ENCODE assay signal across 29 cellular contexts in genomic region chr3:169992781-169993180, GRCh38. TPM values are rescaled to one million over a fixed set of nuclear protein-coding genes. Genes with fewer than 3 reads are reported as not detected.
DNase-seq lines count a peak whose midpoint lies in the region; ATAC-seq and TF ChIP-seq lines count a peak whose summit lies in the region.
"Had no signal": no experiment of that assay in that cellular context is flagged by ENCODE, and none has a peak within 500 bp of the region (broad histone marks: within the 10 kb centered on the region; RNA-seq: fewer than 3 reads in every experiment).

No MANE protein-coding gene starts in this region.

- no peak for TF ChIP-seq CTCF in Caco-2 (IDR thresholded peaks at IDR 0.05; ENCODE audit: insufficient read depth in 1 of 2, low read depth in 1 of 2, low read length in 1 of 2, severe bottlenecking in 1 of 2, unreplicated experiment in 1 of 2)
- TF ChIP-seq CTCF in Panc1 (IDR thresholded peaks at IDR 0.05), result no peak

- BruUV-seq in Caco-2 (replicated peaks; lab: Mats Ljungman, UMichigan), result TSS peak; percentile 75
- TSS peak; percentile 86 for BruUV-seq in Panc1 (replicated peaks; lab: Mats Ljungman, UMichigan)

- no peaks in the 10 kb centered on the region for H3K4me1 ChIP-seq in Caco-2
- H3K4me1 ChIP-seq in Panc1 (ENCODE audit: control insufficient read depth, insufficient read depth, low read length), result no peaks in the 10 kb centered on the region
- H3K4me1 ChIP-seq: ascending aorta, BLaER1, neural progenitor cell, prostate gland had no signal

- DNase-seq in activated CD4-positive, alpha-beta T cell treated with anti-CD3 and anti-CD28 coated beads for 36 hours, result no peak
- no peak for DNase-seq in activated CD4-positive, alpha-beta T cell treated with anti-CD3 and anti-CD28 coated beads, Interleukin-2, amount 50 U/mL, for 1 hour
- DNase-seq in Caco-2, result no peak
- no peak for DNase-seq in Panc1 (ENCODE audit: low read depth, low spot score)
- DNase-seq in naive B cell, result no peak
- DNase-seq in stimulated activated CD4-positive, alpha-beta T cell treated with anti-CD3 and anti-CD28 coated beads, Interleukin-4, amount 100 ng/mL, for 4 hours, result no peak
- DNase-seq: activated CD4-positive, alpha-beta T cell treated with anti-CD3 and anti-CD28 coated beads, Interleukin-2, amount 50 U/mL, for 48 hours; activated naive CD4-positive, alpha-beta T cell; activated T-cell treated with anti-CD3 and anti-CD28 coated beads for 4 hours; COR-L47; dermis blood vessel endothelial cell; DND-41; H7; NCI-H1694; NCI-H2171; NCI-H526; stimulated activated CD4-positive, alpha-beta T cell treated with anti-CD3 and anti-CD28 coated beads, Interleukin-15, amount 100 ng/mL, for 24 hours; WERI-Rb-1 had no signal

- H3K4me3 Mint-ChIP-seq in activated CD4-positive, alpha-beta T cell treated with anti-CD3 and anti-CD28 coated beads for 36 hours, result no peak overlapping the region
- H3K4me3 Mint-ChIP-seq in Caco-2 (ENCODE audit: unreplicated experiment) (no peak overlapping the region), naive B cell (no peak overlapping the region)
- H3K4me3 Mint-ChIP-seq: neural progenitor cell; T-helper 2 cell treated with Interferon-gamma antibody and Interleukin-4, amounts not matched to agents 5 μg/mL and 100 μg/mL, for 36 hours had no signal

- H3K27ac ChIP-seq in Panc1 (ENCODE audit: low read length), result no peak overlapping the region
- H3K27ac ChIP-seq: ascending aorta, BLaER1, KMS-11, neural progenitor cell, prostate gland, RWPE1, WERI-Rb-1 had no signal

- H3K36me3 ChIP-seq in Caco-2 (ENCODE audit: control insufficient read depth, insufficient read depth, low read length), result no peaks in the 10 kb centered on the region; the same call in 1 of the 2 replicates
- H3K36me3 ChIP-seq in Panc1 (ENCODE audit: control insufficient read depth, insufficient read depth, low read length), result peaks cover 43% of the 10 kb centered on the region
- H3K36me3 ChIP-seq: prostate gland had no signal

- H3K27me3 Mint-ChIP-seq in activated CD4-positive, alpha-beta T cell treated with anti-CD3 and anti-CD28 coated beads for 36 hours, result no peaks in the 10 kb centered on the region
- H3K27me3 Mint-ChIP-seq in Caco-2 (ENCODE audit: insufficient read depth, unreplicated experiment) (no peaks in the 10 kb centered on the region), naive B cell (no peaks in the 10 kb centered on the region)

- peaks cover 6% of the 10 kb centered on the region for H3K4me1 Mint-ChIP-seq in activated CD4-positive, alpha-beta T cell treated with anti-CD3 and anti-CD28 coated beads for 36 hours
- H3K4me1 Mint-ChIP-seq in Caco-2 (ENCODE audit: low read depth, unreplicated experiment) (no peaks in the 10 kb centered on the region), naive B cell (peaks cover 11 to 15% (median 13%) of the 10 kb centered on the region in 3 donors)
- H3K4me1 Mint-ChIP-seq: neural progenitor cell had no signal

- no peaks in the 10 kb centered on the region for H3K27me3 ChIP-seq in Caco-2 (replicated peaks; ENCODE audit: control insufficient read depth, insufficient read depth, low read length)
- H3K27me3 ChIP-seq in Panc1 (ENCODE audit: control insufficient read depth, insufficient read depth, low read length), result no peaks in the 10 kb centered on the region
- H3K27me3 ChIP-seq: ascending aorta, BLaER1, neural progenitor cell had no signal

- POLR2A ChIA-PET in activated CD4-positive, alpha-beta T cell treated with anti-CD3 and anti-CD28 coated beads for 36 hours (lab: Charles Lee), result no interaction called here
- POLR2A ChIA-PET in Caco-2 (lab: Charles Lee) (no interaction called here), Panc1 (lab: Charles Lee) (no interaction called here)

- CTCF ChIA-PET in activated CD4-positive, alpha-beta T cell treated with anti-CD3 and anti-CD28 coated beads for 36 hours (lab: Charles Lee), result interaction anchor here (0.8 to 1.7 kb wide), 2 partner anchors 16 to 130 kb away, joined by 3 to 5 read pairs; no protein-coding TSS in a partner anchor
- CTCF ChIA-PET in Caco-2 (lab: Charles Lee), result no interaction called here
- CTCF ChIA-PET in Panc1 (lab: Charles Lee), result no interaction called here

- intact Hi-C loops in activated CD4-positive, alpha-beta T cell treated with anti-CD3 and anti-CD28 coated beads for 36 hours (cut with DNase I, micrococcal nuclease), result no loop called here
- intact Hi-C loops in Caco-2 (cut with micrococcal nuclease; ENCODE audit: unreplicated experiment), result no loop called here
- intact Hi-C loops in Panc1 (cut with micrococcal nuclease; ENCODE audit: unreplicated experiment), result no loop called here

- peak overlapping the region; percentile 8 for H3K27ac Mint-ChIP-seq in activated CD4-positive, alpha-beta T cell treated with anti-CD3 and anti-CD28 coated beads for 36 hours
- no peak overlapping the region for H3K27ac Mint-ChIP-seq in Caco-2 (ENCODE audit: unreplicated experiment)
- peak overlapping the region in 4 of 6 donors; percentile 32 to 92 (median 52) for H3K27ac Mint-ChIP-seq in naive B cell
- H3K27ac Mint-ChIP-seq: neural progenitor cell; T-helper 2 cell treated with Interferon-gamma antibody and Interleukin-4, amounts not matched to agents 5 μg/mL and 100 μg/mL, for 36 hours had no signal

- H3K4me3 ChIP-seq in Caco-2 (ENCODE audit: low read depth, low read length), result no peak overlapping the region
- no peak overlapping the region for H3K4me3 ChIP-seq in Panc1 (ENCODE audit: low read depth in 2 of 2, low read length in 2 of 2)
- H3K4me3 ChIP-seq: ascending aorta, BLaER1, lung, neural progenitor cell, prostate gland had no signal

- H3K36me3 Mint-ChIP-seq in activated CD4-positive, alpha-beta T cell treated with anti-CD3 and anti-CD28 coated beads for 36 hours (ENCODE audit: low read depth), result peaks cover 25% of the 10 kb centered on the region
- H3K36me3 Mint-ChIP-seq in Caco-2 (ENCODE audit: insufficient read depth, unreplicated experiment), result peaks cover 12% of the 10 kb centered on the region
- H3K36me3 Mint-ChIP-seq in naive B cell, result peaks cover 10 to 18% of the 10 kb centered on the region in 2 donors

- ATAC-seq in activated CD4-positive, alpha-beta T cell treated with anti-CD3 and anti-CD28 coated beads for 36 hours, result no peak
- no peak for ATAC-seq in Panc1
- ATAC-seq in naive B cell (ENCODE audit: low read depth in 2 of 2), result no peak
- ATAC-seq in GM21515 (IDR thresholded peaks at IDR 0.05; ENCODE audit: unreplicated experiment), result no peak
- ATAC-seq in GM19455 (IDR thresholded peaks at IDR 0.05; ENCODE audit: unreplicated experiment), result no peak
- ATAC-seq: SK-N-SH treated with all-trans-retinoic acid at 6 μM for 48 hours had no signal

- H3K9me3 Mint-ChIP-seq in activated CD4-positive, alpha-beta T cell treated with anti-CD3 and anti-CD28 coated beads for 36 hours (ENCODE audit: low read depth), result no peaks in the 10 kb centered on the region
- H3K9me3 Mint-ChIP-seq in Caco-2 (ENCODE audit: unreplicated experiment) (no peaks in the 10 kb centered on the region), naive B cell (no peaks in the 10 kb centered on the region)
- H3K9me3 Mint-ChIP-seq: neural progenitor cell; T-helper 2 cell treated with Interferon-gamma antibody and Interleukin-4, amounts not matched to agents 5 μg/mL and 100 μg/mL, for 36 hours had no signal

- in situ Hi-C loops in Panc1 (cut with HindIII; ENCODE audit: low pct_unique_long_range_greater_than_20kb, low sequenced_read_pairs), result no loop called here

- H3K9me3 ChIP-seq in Caco-2, result no peaks in the 10 kb centered on the region
- H3K9me3 ChIP-seq in Panc1 (ENCODE audit: control insufficient read depth, insufficient read depth, low read depth, low read length), result no peaks in the 10 kb centered on the region
- H3K9me3 ChIP-seq: ascending aorta, BLaER1, prostate gland had no signal

RNA-seq across cellular contexts. Expression of gene SEC62, which starts 26.2 kb away (rescaled TPM):
- total RNA-seq in activated CD4-positive, alpha-beta T cell treated with anti-CD3 and anti-CD28 coated beads for 36 hours, result 10 to 100 TPM; 62.8 to 74.7 TPM
- total RNA-seq in Caco-2 (2022), result 60.3 and 74.7 TPM in 2 replicates
- 89.9 TPM for total RNA-seq in Panc1 (2021; ENCODE audit: unreplicated experiment)
- polyA plus RNA-seq in Panc1 (2012; ENCODE audit: insufficient read length), result 56.9 TPM
- 100 to 1,000 TPM; 290 to 440 (median 404) TPM for polyA plus RNA-seq in naive B cell (ENCODE audit: low read depth in 6 of 6)

RNA-seq across cellular contexts. Expression of gene GPR160, which starts 45.0 kb away (rescaled TPM):
- 10 to 100 TPM in 1 of 2 experiments, 1 to 10 TPM in 1; 9.4 to 11.1 TPM for total RNA-seq in activated CD4-positive, alpha-beta T cell treated with anti-CD3 and anti-CD28 coated beads for 36 hours
- 14.8 and 16.1 TPM in 2 replicates for total RNA-seq in Caco-2 (2022)
- 0.18 TPM for total RNA-seq in Panc1 (2021; ENCODE audit: unreplicated experiment)
- polyA plus RNA-seq in Panc1 (2012; ENCODE audit: insufficient read length), result 0.31 TPM
- 10 to 100 TPM; 49.4 to 92.1 (median 65.5) TPM for polyA plus RNA-seq in naive B cell (ENCODE audit: low read depth in 6 of 6)
